Comparison of ENCODE assay signal across 17 cellular contexts in the genomic region with DNA sequence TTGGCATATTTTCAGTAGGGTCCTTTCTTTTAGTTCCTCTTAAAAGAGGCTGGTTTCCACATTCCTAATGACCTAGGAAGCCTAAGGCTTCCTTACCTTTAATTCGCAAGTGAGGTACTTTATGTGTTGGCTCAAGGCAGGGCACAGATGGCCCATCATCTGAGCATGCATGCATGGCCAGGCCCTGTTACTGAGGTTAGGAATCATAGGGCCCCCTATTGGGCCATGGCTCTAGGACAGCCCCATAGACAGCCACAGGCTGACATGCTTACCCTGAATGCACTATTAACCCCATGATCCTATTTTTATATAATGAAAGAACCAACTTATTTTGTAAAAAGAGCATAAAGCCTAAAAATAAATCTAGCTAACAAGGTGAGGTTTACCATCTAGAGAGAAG.
DNase-seq lines count a peak whose midpoint lies in the region; ATAC-seq and TF ChIP-seq lines count a peak whose summit lies in the region.
"Had no signal": no experiment of that assay in that cellular context is flagged by ENCODE, and none has a peak within 500 bp of the region (broad histone marks: within the 10 kb centered on the region; RNA-seq: fewer than 3 reads in every experiment).

No MANE protein-coding gene starts in this region.

- intact Hi-C loops in psoas muscle (cut with DNase I): no loop called here

- H3K27me3 ChIP-seq in WERI-Rb-1 (ENCODE audit: insufficient read depth, low read depth, severe bottlenecking) (no peaks in the 10 kb centered on the region), psoas muscle (ENCODE audit: insufficient read depth in 3 of 3, low read length in 2 of 3) (peaks cover 0 to 3% (median 0%) of the 10 kb centered on the region in 3 donors)
- H3K27me3 ChIP-seq: BLaER1 treated with 17β-estradiol and CSF1 and Interleukin-3, amounts not matched to agents 10 nM and 100 nM had no signal

- H3K9me3 Mint-ChIP-seq in stimulated activated naive B cell treated with anti-CD40 and anti-IgM and Interleukin-4, amounts not matched to agents 10 μg/mL and 1 μg/mL and 100 μg/mL, for 72 hours: peaks cover 5% of the 10 kb centered on the region in 2 donors
- H3K9me3 Mint-ChIP-seq in activated CD8-positive, alpha-beta T cell treated with anti-CD3 and anti-CD28 coated beads, Interleukin-2, amount 10 ng/mL, durations not matched to agents 7 days and 5 days (ENCODE audit: insufficient read depth): no peaks in the 10 kb centered on the region

- H3K36me3 ChIP-seq in WERI-Rb-1: no peaks in the 10 kb centered on the region
- no peaks in the 10 kb centered on the region for H3K36me3 ChIP-seq in psoas muscle (ENCODE audit: insufficient read depth in 1 of 2, low read depth in 1 of 2)
- H3K36me3 ChIP-seq: BLaER1 treated with 17β-estradiol and CSF1 and Interleukin-3, amounts not matched to agents 10 nM and 100 nM; HAP-1 had no signal

- H3K4me3 Mint-ChIP-seq in stimulated activated naive B cell treated with anti-CD40 and anti-IgM and Interleukin-4, amounts not matched to agents 10 μg/mL and 1 μg/mL and 100 μg/mL, for 72 hours: no peak overlapping the region
- no peak overlapping the region for H3K4me3 Mint-ChIP-seq in activated CD8-positive, alpha-beta T cell treated with anti-CD3 and anti-CD28 coated beads, Interleukin-2, amount 10 ng/mL, durations not matched to agents 7 days and 5 days
- H3K4me3 Mint-ChIP-seq: CD4-positive, CD25-positive, alpha-beta regulatory T cell; HFFc6 had no signal

- no peaks in the 10 kb centered on the region for H3K27me3 Mint-ChIP-seq in stimulated activated naive B cell treated with anti-CD40 and anti-IgM and Interleukin-4, amounts not matched to agents 10 μg/mL and 1 μg/mL and 100 μg/mL, for 72 hours
- H3K27me3 Mint-ChIP-seq in activated CD8-positive, alpha-beta T cell treated with anti-CD3 and anti-CD28 coated beads, Interleukin-2, amount 10 ng/mL, durations not matched to agents 7 days and 5 days (ENCODE audit: low read depth): no peaks in the 10 kb centered on the region
- H3K27me3 Mint-ChIP-seq: CD4-positive, CD25-positive, alpha-beta regulatory T cell had no signal

- H3K4me1 ChIP-seq in psoas muscle: no peaks in the 10 kb centered on the region
- H3K4me1 ChIP-seq: BLaER1 treated with 17β-estradiol and CSF1 and Interleukin-3, amounts not matched to agents 10 nM and 100 nM; HAP-1 had no signal

- H3K27ac ChIP-seq in WERI-Rb-1 (no peak overlapping the region), psoas muscle (no peak overlapping the region)
- H3K27ac ChIP-seq: BLaER1 treated with 17β-estradiol and CSF1 and Interleukin-3, amounts not matched to agents 10 nM and 100 nM had no signal

- 93 to 100% (median 95%) methylated on average over 1 of the region's 1 CpG for WGBS in psoas muscle, 3 donors

- CTCF ChIA-PET in activated CD8-positive, alpha-beta T cell treated with anti-CD3 and anti-CD28 coated beads, Interleukin-2, amount 10 ng/mL, durations not matched to agents 7 days and 5 days (lab: Charles Lee): no interaction called here

- H3K9me3 ChIP-seq in WERI-Rb-1 (ENCODE audit: severe bottlenecking) (no peaks in the 10 kb centered on the region), psoas muscle (peaks cover 6% of the 10 kb centered on the region)
- H3K9me3 ChIP-seq: HAP-1 had no signal

- peak; percentile 7 for DNase-seq in DMS 273 treated with DMSO at 0.1 percent for 48 hours (lab: John Stamatoyannopoulos, UW)
- DNase-seq in NCI-H1694 treated with DMSO at 0.1 percent for 48 hours (lab: John Stamatoyannopoulos, UW): peak; percentile 35
- DNase-seq in WERI-Rb-1: peak; percentile 43
- peak; percentile 78 for DNase-seq in cerebellum (ENCODE audit: low spot score)
- no peak for DNase-seq in stimulated activated naive B cell treated with anti-CD40 and anti-IgM and Interleukin-4, amounts not matched to agents 10 μg/mL and 1 μg/mL and 100 μg/mL, for 72 hours
- no peak for DNase-seq in activated CD8-positive, alpha-beta T cell treated with anti-CD3 and anti-CD28 coated beads, Interleukin-2, amount 10 ng/mL, durations not matched to agents 7 days and 5 days
- DNase-seq in psoas muscle: no peak
- DNase-seq: ACHN; CD4-positive, CD25-positive, alpha-beta regulatory T cell; DMS153; DMS79 treated with DMSO at 0.1 percent for 48 hours; EL; GDM1; HFFc6 had no signal

- TF ChIP-seq CTCF in WERI-Rb-1 (IDR thresholded peaks at IDR 0.05; ENCODE audit: low read depth, low read length) (peak; percentile 31; the same call in 1 of the 2 replicates), psoas muscle (IDR thresholded peaks at IDR 0.05) (no peak)

- ATAC-seq in stimulated activated naive B cell treated with anti-CD40 and anti-IgM and Interleukin-4, amounts not matched to agents 10 μg/mL and 1 μg/mL and 100 μg/mL, for 72 hours (replicated peaks): no peak
- ATAC-seq in activated CD8-positive, alpha-beta T cell treated with anti-CD3 and anti-CD28 coated beads, Interleukin-2, amount 10 ng/mL, durations not matched to agents 7 days and 5 days: no peak
- ATAC-seq in HG02571 (IDR thresholded peaks at IDR 0.05; ENCODE audit: unreplicated experiment) (no peak), psoas muscle (no peak)

- POLR2A ChIA-PET in activated CD8-positive, alpha-beta T cell treated with anti-CD3 and anti-CD28 coated beads, Interleukin-2, amount 10 ng/mL, durations not matched to agents 7 days and 5 days (lab: Charles Lee): no interaction called here

- H3K4me3 ChIP-seq in WERI-Rb-1 (ENCODE audit: low read depth, low read length) (no peak overlapping the region), psoas muscle (no peak overlapping the region)
- H3K4me3 ChIP-seq: BLaER1 treated with 17β-estradiol and CSF1 and Interleukin-3, amounts not matched to agents 10 nM and 100 nM; HAP-1 had no signal

- no peak overlapping the region for H3K27ac Mint-ChIP-seq in stimulated activated naive B cell treated with anti-CD40 and anti-IgM and Interleukin-4, amounts not matched to agents 10 μg/mL and 1 μg/mL and 100 μg/mL, for 72 hours
- H3K27ac Mint-ChIP-seq in activated CD8-positive, alpha-beta T cell treated with anti-CD3 and anti-CD28 coated beads, Interleukin-2, amount 10 ng/mL, durations not matched to agents 7 days and 5 days: no peak overlapping the region
- H3K27ac Mint-ChIP-seq: CD4-positive, CD25-positive, alpha-beta regulatory T cell; HFFc6 had no signal

- H3K36me3 Mint-ChIP-seq in stimulated activated naive B cell treated with anti-CD40 and anti-IgM and Interleukin-4, amounts not matched to agents 10 μg/mL and 1 μg/mL and 100 μg/mL, for 72 hours: no peaks in the 10 kb centered on the region
- H3K36me3 Mint-ChIP-seq in activated CD8-positive, alpha-beta T cell treated with anti-CD3 and anti-CD28 coated beads, Interleukin-2, amount 10 ng/mL, durations not matched to agents 7 days and 5 days (ENCODE audit: low read depth): no peaks in the 10 kb centered on the region
- H3K36me3 Mint-ChIP-seq: CD4-positive, CD25-positive, alpha-beta regulatory T cell had no signal

- no peaks in the 10 kb centered on the region for H3K4me1 Mint-ChIP-seq in stimulated activated naive B cell treated with anti-CD40 and anti-IgM and Interleukin-4, amounts not matched to agents 10 μg/mL and 1 μg/mL and 100 μg/mL, for 72 hours
- no peaks in the 10 kb centered on the region for H3K4me1 Mint-ChIP-seq in activated CD8-positive, alpha-beta T cell treated with anti-CD3 and anti-CD28 coated beads, Interleukin-2, amount 10 ng/mL, durations not matched to agents 7 days and 5 days (ENCODE audit: low read depth)
- H3K4me1 Mint-ChIP-seq: CD4-positive, CD25-positive, alpha-beta regulatory T cell had no signal

Comparison
In these comparisons a context has a peak if more than half of its experiments do, and no peak if none do; other contexts are left out.
1. DNase-seq: peak in DMS 273 treated with DMSO at 0.1 percent for 48 hours (single experiment), NCI-H1694 treated with DMSO at 0.1 percent for 48 hours (single experiment), WERI-Rb-1 (single experiment) and cerebellum (single experiment); none in stimulated activated naive B cell treated with anti-CD40 and anti-IgM and Interleukin-4, amounts not matched to agents 10 μg/mL and 1 μg/mL and 100 μg/mL, for 72 hours (single experiment), activated CD8-positive, alpha-beta T cell treated with anti-CD3 and anti-CD28 coated beads, Interleukin-2, amount 10 ng/mL, durations not matched to agents 7 days and 5 days (single experiment) and psoas muscle (0 of 2).